2 cellular contexts compared by ENCODE assay signal in the genomic region with DNA sequence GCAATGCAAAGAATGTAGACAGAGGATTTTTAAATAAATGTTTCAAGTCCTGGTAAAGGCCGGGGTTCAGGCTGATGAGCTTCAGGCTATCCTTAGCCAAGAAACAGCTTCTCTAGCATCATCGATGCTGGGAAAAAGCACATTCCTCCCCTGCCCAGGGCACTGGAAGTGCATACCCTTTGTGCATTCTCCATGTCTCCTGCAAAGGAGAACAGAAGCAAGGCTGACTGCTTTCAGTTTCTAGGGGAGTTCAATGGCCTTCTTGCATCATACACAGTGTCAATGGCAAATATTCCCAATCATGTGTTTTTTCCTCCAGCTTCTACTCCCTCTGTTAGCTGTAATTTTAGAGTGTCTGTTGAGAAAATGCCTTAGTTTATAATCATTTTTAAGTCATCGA.
A peak's percentile ranks its signal among the peaks of the same experiment; 100 is the strongest.
TF ChIP-seq lines count a peak whose summit lies in the region.

No MANE protein-coding gene starts in this region.

TF ChIP-seq in GM23338, 12 proteins besides CTCF, POLR2A, EP300 and RAD21:
- TF ChIP-seq EZH2phosphoT487 (IDR thresholded peaks at IDR 0.05; ENCODE audit: unreplicated experiment) (no peak), EZH2 (IDR thresholded peaks at IDR 0.05; ENCODE audit: low read depth, unreplicated experiment) (no peak), STAT1 (IDR thresholded peaks at IDR 0.05; ENCODE audit: unreplicated experiment) (no peak), CREB1 (CRISPR knock-in tag; IDR thresholded peaks at IDR 0.05; ENCODE audit: low read depth) (no peak), ZNF331 (CRISPR knock-in tag; IDR thresholded peaks at IDR 0.05; ENCODE audit: low read depth) (no peak), JUNB (IDR thresholded peaks at IDR 0.05; ENCODE audit: unreplicated experiment) (no peak)

TF ChIP-seq in liver, 16 proteins besides CTCF, POLR2A, EP300 and RAD21:
- TF ChIP-seq EGR1 (IDR thresholded peaks at IDR 0.05; ENCODE audit: low read depth in 2 of 2) (no peak), YY1 (IDR thresholded peaks at IDR 0.05) (peak; percentile 56), JUND (IDR thresholded peaks at IDR 0.05) (peak in 1 of 2 donors; percentile 68), GABPA (IDR thresholded peaks at IDR 0.05 in 1 of 2, conservative IDR thresholded peaks at IDR 0.05 in 1 of 2) (no peak), NR2F2 (IDR thresholded peaks at IDR 0.05) (peak; percentile 75), RXRA (IDR thresholded peaks at IDR 0.05) (peak; percentile 94), HNF4G (IDR thresholded peaks at IDR 0.05) (no peak), FOXA2 (IDR thresholded peaks at IDR 0.05) (no peak), HNF4A (conservative IDR thresholded peaks at IDR 0.05) (peak; percentile 45 to 57), FOXA1 (IDR thresholded peaks at IDR 0.05) (no peak), TAF1 (conservative IDR thresholded peaks at IDR 0.05) (no peak), SP1 (IDR thresholded peaks at IDR 0.05) (peak; percentile 62)
- TF ChIP-seq, protein P1, sequence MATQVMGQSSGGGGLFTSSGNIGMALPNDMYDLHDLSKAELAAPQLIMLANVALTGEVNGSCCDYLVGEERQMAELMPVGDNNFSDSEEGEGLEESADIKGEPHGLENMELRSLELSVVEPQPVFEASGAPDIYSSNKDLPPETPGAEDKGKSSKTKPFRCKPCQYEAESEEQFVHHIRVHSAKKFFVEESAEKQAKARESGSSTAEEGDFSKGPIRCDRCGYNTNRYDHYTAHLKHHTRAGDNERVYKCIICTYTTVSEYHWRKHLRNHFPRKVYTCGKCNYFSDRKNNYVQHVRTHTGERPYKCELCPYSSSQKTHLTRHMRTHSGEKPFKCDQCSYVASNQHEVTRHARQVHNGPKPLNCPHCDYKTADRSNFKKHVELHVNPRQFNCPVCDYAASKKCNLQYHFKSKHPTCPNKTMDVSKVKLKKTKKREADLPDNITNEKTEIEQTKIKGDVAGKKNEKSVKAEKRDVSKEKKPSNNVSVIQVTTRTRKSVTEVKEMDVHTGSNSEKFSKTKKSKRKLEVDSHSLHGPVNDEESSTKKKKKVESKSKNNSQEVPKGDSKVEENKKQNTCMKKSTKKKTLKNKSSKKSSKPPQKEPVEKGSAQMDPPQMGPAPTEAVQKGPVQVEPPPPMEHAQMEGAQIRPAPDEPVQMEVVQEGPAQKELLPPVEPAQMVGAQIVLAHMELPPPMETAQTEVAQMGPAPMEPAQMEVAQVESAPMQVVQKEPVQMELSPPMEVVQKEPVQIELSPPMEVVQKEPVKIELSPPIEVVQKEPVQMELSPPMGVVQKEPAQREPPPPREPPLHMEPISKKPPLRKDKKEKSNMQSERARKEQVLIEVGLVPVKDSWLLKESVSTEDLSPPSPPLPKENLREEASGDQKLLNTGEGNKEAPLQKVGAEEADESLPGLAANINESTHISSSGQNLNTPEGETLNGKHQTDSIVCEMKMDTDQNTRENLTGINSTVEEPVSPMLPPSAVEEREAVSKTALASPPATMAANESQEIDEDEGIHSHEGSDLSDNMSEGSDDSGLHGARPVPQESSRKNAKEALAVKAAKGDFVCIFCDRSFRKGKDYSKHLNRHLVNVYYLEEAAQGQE (IDR thresholded peaks at IDR 0.05) = peak; percentile 60
- TF ChIP-seq, protein P2, sequence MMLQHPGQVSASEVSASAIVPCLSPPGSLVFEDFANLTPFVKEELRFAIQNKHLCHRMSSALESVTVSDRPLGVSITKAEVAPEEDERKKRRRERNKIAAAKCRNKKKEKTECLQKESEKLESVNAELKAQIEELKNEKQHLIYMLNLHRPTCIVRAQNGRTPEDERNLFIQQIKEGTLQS (IDR thresholded peaks at IDR 0.05) = peak; percentile 93
- TF ChIP-seq, protein P3, sequence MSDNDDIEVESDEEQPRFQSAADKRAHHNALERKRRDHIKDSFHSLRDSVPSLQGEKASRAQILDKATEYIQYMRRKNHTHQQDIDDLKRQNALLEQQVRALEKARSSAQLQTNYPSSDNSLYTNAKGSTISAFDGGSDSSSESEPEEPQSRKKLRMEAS (IDR thresholded peaks at IDR 0.05) = no peak
- TF ChIP-seq, protein P4, sequence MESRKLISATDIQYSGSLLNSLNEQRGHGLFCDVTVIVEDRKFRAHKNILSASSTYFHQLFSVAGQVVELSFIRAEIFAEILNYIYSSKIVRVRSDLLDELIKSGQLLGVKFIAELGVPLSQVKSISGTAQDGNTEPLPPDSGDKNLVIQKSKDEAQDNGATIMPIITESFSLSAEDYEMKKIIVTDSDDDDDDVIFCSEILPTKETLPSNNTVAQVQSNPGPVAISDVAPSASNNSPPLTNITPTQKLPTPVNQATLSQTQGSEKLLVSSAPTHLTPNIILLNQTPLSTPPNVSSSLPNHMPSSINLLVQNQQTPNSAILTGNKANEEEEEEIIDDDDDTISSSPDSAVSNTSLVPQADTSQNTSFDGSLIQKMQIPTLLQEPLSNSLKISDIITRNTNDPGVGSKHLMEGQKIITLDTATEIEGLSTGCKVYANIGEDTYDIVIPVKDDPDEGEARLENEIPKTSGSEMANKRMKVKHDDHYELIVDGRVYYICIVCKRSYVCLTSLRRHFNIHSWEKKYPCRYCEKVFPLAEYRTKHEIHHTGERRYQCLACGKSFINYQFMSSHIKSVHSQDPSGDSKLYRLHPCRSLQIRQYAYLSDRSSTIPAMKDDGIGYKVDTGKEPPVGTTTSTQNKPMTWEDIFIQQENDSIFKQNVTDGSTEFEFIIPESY (IDR thresholded peaks at IDR 0.05) = no peak
